ENCODE assay signal across 8 cellular contexts in genomic region chr9:38391278-38392118, GRCh38. TPM values are rescaled to one million over a fixed set of nuclear protein-coding genes. Genes with fewer than 3 reads are reported as not detected.
DNase-seq lines count a peak whose midpoint lies in the region; ATAC-seq, FAIRE-seq and TF ChIP-seq lines count a peak whose summit lies in the region.

No MANE protein-coding gene starts in this region.

- H2AFZ ChIP-seq in astrocyte (ENCODE audit: low read depth, low read length): no peak overlapping the region

- H3K4me1 Mint-ChIP-seq in astrocyte (ENCODE audit: low read depth, unreplicated experiment) (peaks cover 39% of the 10 kb centered on the region), mesothelial cell of epicardium (peaks cover 18% of the 10 kb centered on the region)

- peaks cover 40% of the 10 kb centered on the region for H3K79me2 ChIP-seq in astrocyte (ENCODE audit: insufficient read depth, low read length)

- H3K36me3 ChIP-seq in left ventricle myocardium inferior: peaks cover 10% of the 10 kb centered on the region
- H3K36me3 ChIP-seq in astrocyte (ENCODE audit: insufficient read depth, low read length): peaks cover 10% of the 10 kb centered on the region

- no peaks in the 10 kb centered on the region for H3K27me3 ChIP-seq in left ventricle myocardium inferior (ENCODE audit: low read depth)
- H3K27me3 ChIP-seq in astrocyte (ENCODE audit: insufficient read depth, low read length): no peaks in the 10 kb centered on the region

- ATAC-seq in left ventricle myocardium superior (no peak), HG03439 (IDR thresholded peaks at IDR 0.05; ENCODE audit: unreplicated experiment) (no peak), left colon (no peak)

- peaks cover 17% of the 10 kb centered on the region for H3K36me3 Mint-ChIP-seq in astrocyte (ENCODE audit: low read depth, unreplicated experiment)
- H3K36me3 Mint-ChIP-seq in mesothelial cell of epicardium: peaks cover 11% of the 10 kb centered on the region

- peak overlapping the region; percentile 90 for H3K4me3 ChIP-seq in left ventricle myocardium inferior
- H3K4me3 ChIP-seq in astrocyte (ENCODE audit: insufficient read depth, low read depth, low read length): peak overlapping the region; percentile 90

- H3K9me3 ChIP-seq in left ventricle myocardium inferior (replicated peaks) (no peaks in the 10 kb centered on the region), astrocyte (ENCODE audit: insufficient read depth, low read depth, low read length) (no peaks in the 10 kb centered on the region)

- intact Hi-C loops in left ventricle myocardium inferior (cut with micrococcal nuclease) (no loop called here), left ventricle myocardium superior (cut with micrococcal nuclease) (no loop called here), left colon (cut with DNase I, micrococcal nuclease) (no loop called here)

- H3K4me3 Mint-ChIP-seq in astrocyte (ENCODE audit: unreplicated experiment) (peak overlapping the region; percentile 93), mesothelial cell of epicardium (peak overlapping the region; percentile 92)

- TF ChIP-seq CTCF in left ventricle myocardium inferior (IDR thresholded peaks at IDR 0.05; ENCODE audit: borderline replicate concordance) (no peak), astrocyte (IDR thresholded peaks at IDR 0.05; ENCODE audit: insufficient read depth, low read depth, low read length) (no peak), mesothelial cell of epicardium (IDR thresholded peaks at IDR 0.05; ENCODE audit: unreplicated experiment) (no peak)

- no peak overlapping the region for H3K9ac ChIP-seq in astrocyte (ENCODE audit: low read length)

- H3K4me1 ChIP-seq in left ventricle myocardium inferior (peaks cover 21% of the 10 kb centered on the region), astrocyte (ENCODE audit: insufficient read depth, low read length) (peaks cover 12% of the 10 kb centered on the region)

- H3K4me2 ChIP-seq in astrocyte (ENCODE audit: low read length): peak overlapping the region; percentile 98

- FAIRE-seq in astrocyte (lab: Jason Lieb, UNC): no peak

- DNase-seq in left ventricle myocardium inferior (no peak), left ventricle myocardium superior (no peak), astrocyte (ENCODE audit: low read depth) (no peak), mesothelial cell of epicardium (ENCODE audit: low spot score in 2 of 2, unreplicated experiment in 2 of 2) (no peak), left colon (no peak), MV-4-11 (lab: John Stamatoyannopoulos, UW) (no peak)
- DNase-seq in stimulated activated CD4-positive, alpha-beta T cell treated with anti-CD3 and anti-CD28 coated beads, Interleukin-2, amount 100 ng/mL, for 48 hours: no peak

- H3K27ac ChIP-seq in left ventricle myocardium inferior (replicated peaks): no peak overlapping the region
- H3K27ac ChIP-seq in astrocyte (ENCODE audit: low read depth, low read length): no peak overlapping the region

- H3K9me3 Mint-ChIP-seq in astrocyte (ENCODE audit: unreplicated experiment) (peaks cover 3% of the 10 kb centered on the region), mesothelial cell of epicardium (no peaks in the 10 kb centered on the region)

- H3K27me3 Mint-ChIP-seq in astrocyte (ENCODE audit: low read depth, unreplicated experiment) (no peaks in the 10 kb centered on the region), mesothelial cell of epicardium (ENCODE audit: low read depth) (no peaks in the 10 kb centered on the region)

- peaks cover 21% of the 10 kb centered on the region for H4K20me1 ChIP-seq in astrocyte (ENCODE audit: insufficient read depth, low read length)

- H3K27ac Mint-ChIP-seq in astrocyte (ENCODE audit: unreplicated experiment): peak overlapping the region; percentile 72
- H3K27ac Mint-ChIP-seq in mesothelial cell of epicardium: no peak overlapping the region

RNA-seq across cellular contexts. Expression of gene ALDH1B1, which starts 1.0 kb away (rescaled TPM):
- 21.6 TPM for total RNA-seq in left ventricle myocardium inferior
- total RNA-seq in left ventricle myocardium superior: 15.7 TPM
- 124 and 137 TPM in 2 replicates for total RNA-seq in astrocyte
- total RNA-seq in mesothelial cell of epicardium: 17.5 to 20.3 TPM (median 19.7 TPM) in 3 replicates
- total RNA-seq in left colon: 10 to 100 TPM; 34.7 to 53.9 TPM

RNA-seq across cellular contexts. Expression of gene IGFBPL1, which starts 32.8 kb away (rescaled TPM):
- total RNA-seq in left ventricle myocardium inferior: not detected
- total RNA-seq in left ventricle myocardium superior: not detected
- total RNA-seq in astrocyte: 5.6 and 11.0 TPM in 2 replicates
- total RNA-seq in mesothelial cell of epicardium: 0.27 to 0.34 TPM in 2 of 3 replicates, not detected in the other
- total RNA-seq in left colon: under 1 TPM; 0.25 to 0.52 TPM
